ENCODE assay signal across 13 cellular contexts in genomic region chr22:46650078-46650810, GRCh38. TPM values are rescaled to one million over a fixed set of nuclear protein-coding genes. Genes with fewer than 3 reads are reported as not detected.
A peak's percentile ranks its signal among the peaks of the same experiment; 100 is the strongest.
DNase-seq lines count a peak whose midpoint lies in the region; ATAC-seq and TF ChIP-seq lines count a peak whose summit lies in the region.
"Had no signal": no experiment of that assay in that cellular context is flagged by ENCODE, and none has a peak within 500 bp of the region (broad histone marks: within the 10 kb centered on the region; RNA-seq: fewer than 3 reads in every experiment).

No MANE protein-coding gene starts in this region.

- H3K27ac ChIP-seq in dorsolateral prefrontal cortex = peak overlapping the region in 55 of 59 donors; percentile 7 to 88 (median 76)
- peak overlapping the region; percentile 20 for H3K27ac ChIP-seq in muscle layer of colon (ENCODE audit: low read depth, low read length)
- H3K27ac ChIP-seq in thymus (ENCODE audit: low read depth) = peak overlapping the region; percentile 56
- H3K27ac ChIP-seq in WERI-Rb-1 = no peak overlapping the region
- H3K27ac ChIP-seq in brain microvascular endothelial cell = no peak overlapping the region
- H3K27ac ChIP-seq: testis had no signal

- intact Hi-C loops in dorsolateral prefrontal cortex (cut with DNase I) = no loop called here

- WGBS in thymus = 76% methylated on average over 25 of the region's 25 CpGs

- DNase-seq in NOMO-1 (lab: John Stamatoyannopoulos, UW; ENCODE audit: unreplicated experiment in 2 of 2) (peak; percentile 13 to 34), NOMO-1 treated with dmso at 0.1 percent for 144 hours (lab: John Stamatoyannopoulos, UW; ENCODE audit: unreplicated experiment) (no peak), dorsolateral prefrontal cortex (no peak), WERI-Rb-1 (no peak), brain microvascular endothelial cell (no peak)
- DNase-seq: cerebellar nuclear complex, NCI-H1436, retina, T1000, testis had no signal

- H3K27me3 ChIP-seq in dorsolateral prefrontal cortex = no peaks in the 10 kb centered on the region
- H3K27me3 ChIP-seq in muscle layer of colon (ENCODE audit: control insufficient read depth in 1 of 2, insufficient read depth in 2 of 2, low read length in 2 of 2) = no peaks in the 10 kb centered on the region
- H3K27me3 ChIP-seq in thymus (ENCODE audit: control insufficient read depth, insufficient read depth) = no peaks in the 10 kb centered on the region
- no peaks in the 10 kb centered on the region for H3K27me3 ChIP-seq in WERI-Rb-1 (ENCODE audit: insufficient read depth, low read depth, severe bottlenecking)
- no peaks in the 10 kb centered on the region for H3K27me3 ChIP-seq in brain microvascular endothelial cell (replicated peaks)
- H3K27me3 ChIP-seq: testis had no signal

- TF ChIP-seq CTCF in dorsolateral prefrontal cortex (IDR thresholded peaks at IDR 0.05 in 54 of 56, conservative IDR thresholded peaks at IDR 0.05 in 2 of 56; ENCODE audit: low read depth in 1 of 56, partially characterized antibody in 56 of 56) (no peak), WERI-Rb-1 (IDR thresholded peaks at IDR 0.05; ENCODE audit: low read depth, low read length) (no peak), brain microvascular endothelial cell (IDR thresholded peaks at IDR 0.05; ENCODE audit: low read depth, low read length, missing control alignments) (no peak)

- no peaks in the 10 kb centered on the region for H3K36me3 ChIP-seq in muscle layer of colon (ENCODE audit: insufficient read depth, low read length)
- H3K36me3 ChIP-seq in thymus (ENCODE audit: control insufficient read depth, insufficient read depth) = peaks cover 5% of the 10 kb centered on the region
- H3K36me3 ChIP-seq in WERI-Rb-1 = no peaks in the 10 kb centered on the region
- no peaks in the 10 kb centered on the region for H3K36me3 ChIP-seq in brain microvascular endothelial cell (replicated peaks)

- in situ Hi-C loops in brain microvascular endothelial cell (cut with HindIII; ENCODE audit: low pct_ligation_motif_present, low sequenced_read_pairs) = no loop called here

- ATAC-seq in HG02571 (IDR thresholded peaks at IDR 0.05; ENCODE audit: unreplicated experiment) = no peak

- no peak overlapping the region for H3K4me3 ChIP-seq in dorsolateral prefrontal cortex
- no peak overlapping the region for H3K4me3 ChIP-seq in muscle layer of colon (ENCODE audit: low read depth in 1 of 2, low read length in 2 of 2)
- no peak overlapping the region for H3K4me3 ChIP-seq in thymus (ENCODE audit: low read length)
- H3K4me3 ChIP-seq in WERI-Rb-1 (ENCODE audit: low read depth, low read length) = no peak overlapping the region
- no peak overlapping the region for H3K4me3 ChIP-seq in brain microvascular endothelial cell (ENCODE audit: low read depth, low read length)
- H3K4me3 ChIP-seq: testis had no signal

- H3K9ac ChIP-seq in muscle layer of colon (ENCODE audit: low read length) = no peak overlapping the region

- H3K4me1 ChIP-seq in muscle layer of colon (ENCODE audit: insufficient read depth, low read length) (peaks cover 12% of the 10 kb centered on the region), thymus (ENCODE audit: control insufficient read depth, insufficient read depth, low read length) (no peaks in the 10 kb centered on the region)

- no peaks in the 10 kb centered on the region for H3K9me3 ChIP-seq in muscle layer of colon (ENCODE audit: low read length)
- H3K9me3 ChIP-seq in thymus (ENCODE audit: control insufficient read depth) = no peaks in the 10 kb centered on the region
- no peaks in the 10 kb centered on the region for H3K9me3 ChIP-seq in WERI-Rb-1 (ENCODE audit: severe bottlenecking)
- H3K9me3 ChIP-seq: testis had no signal

RNA-seq across cellular contexts. Expression of gene GRAMD4, which starts 30.1 kb away (rescaled TPM):
- total RNA-seq in dorsolateral prefrontal cortex = 10 to 100 TPM; 33.2 to 89.6 (median 61.9) TPM
- 34.4 TPM for polyA plus RNA-seq in thymus

Comparison
In these comparisons a context has a peak if more than half of its experiments do, and no peak if none do; other contexts are left out.
1. DNase-seq: peak in NOMO-1 (2 of 2); none in NOMO-1 treated with dmso at 0.1 percent for 144 hours (single experiment), dorsolateral prefrontal cortex (0 of 10), WERI-Rb-1 (single experiment) and brain microvascular endothelial cell (single experiment).
2. H3K27ac ChIP-seq: peak in dorsolateral prefrontal cortex (55 of 59), muscle layer of colon (single experiment) and thymus (single experiment); none in WERI-Rb-1 (single experiment) and brain microvascular endothelial cell (single experiment).